In genomic region chr14:95520346-95520745, GRCh38 we compare ENCODE assay signal across 10 cellular contexts. TPM values are rescaled to one million over a fixed set of nuclear protein-coding genes. Genes with fewer than 3 reads are reported as not detected.
DNase-seq lines count a peak whose midpoint lies in the region; ATAC-seq and TF ChIP-seq lines count a peak whose summit lies in the region.
"Had no signal": no experiment of that assay in that cellular context is flagged by ENCODE, and none has a peak within 500 bp of the region (broad histone marks: within the 10 kb centered on the region; RNA-seq: fewer than 3 reads in every experiment).

No MANE protein-coding gene starts in this region.

- intact Hi-C loops in heart right ventricle (cut with DNase I) (loop anchor here in 1 of 10 donors (5.0 kb wide), 1 partner anchor 33 kb away; no protein-coding TSS in a partner anchor), Right ventricle myocardium superior (cut with DNase I) (no loop called here)

- no peaks in the 10 kb centered on the region for H3K9me3 ChIP-seq in heart right ventricle
- no peaks in the 10 kb centered on the region for H3K9me3 ChIP-seq in upper lobe of left lung

- no peaks in the 10 kb centered on the region for H3K36me3 ChIP-seq in heart right ventricle
- H3K36me3 ChIP-seq in upper lobe of left lung: no peaks in the 10 kb centered on the region

- TF ChIP-seq EP300 in upper lobe of left lung (IDR thresholded peaks at IDR 0.05): no peak

- peaks cover 31 to 90% (median 63%) of the 10 kb centered on the region in 9 donors for H3K4me1 ChIP-seq in heart right ventricle
- peaks cover 63 to 89% (median 79%) of the 10 kb centered on the region in 4 donors for H3K4me1 ChIP-seq in upper lobe of left lung

- H3K27ac ChIP-seq in heart right ventricle: peak overlapping the region in 7 of 10 donors; percentile 48 to 95 (median 93)
- H3K27ac ChIP-seq in upper lobe of left lung: peak overlapping the region; percentile 76 to 92 (median 86)

- H3K4me3 ChIP-seq in heart right ventricle (no peak overlapping the region), upper lobe of left lung (no peak overlapping the region)

- TF ChIP-seq CTCF in heart right ventricle (IDR thresholded peaks at IDR 0.05) (no peak), upper lobe of left lung (IDR thresholded peaks at IDR 0.05) (no peak)

- ATAC-seq in heart right ventricle (no peak), Right ventricle myocardium superior (ENCODE audit: poor library complexity) (no peak), upper lobe of left lung (ENCODE audit: low FRiP score in 2 of 2) (peak in 1 of 2 donors; percentile 37), GM19035 (IDR thresholded peaks at IDR 0.05; ENCODE audit: unreplicated experiment) (no peak)

- DNase-seq in heart right ventricle (no peak), Right ventricle myocardium superior (no peak), medulla oblongata (ENCODE audit: extremely low spot score) (peak; percentile 70), upper lobe of left lung (peak in 1 of 2 donors; percentile 80), AG08396 (ENCODE audit: low spot score) (no peak), putamen (ENCODE audit: low spot score) (no peak)
- peak; percentile 56 for DNase-seq in activated CD8-positive, alpha-beta memory T cell treated with anti-CD3 and anti-CD28 coated beads, Interleukin-2, amount 50 U/mL, for 48 hours
- DNase-seq: activated gamma-delta T cell, SHP77 had no signal

- H3K27me3 ChIP-seq in heart right ventricle: no peaks in the 10 kb centered on the region
- no peaks in the 10 kb centered on the region for H3K27me3 ChIP-seq in upper lobe of left lung

- WGBS in heart right ventricle, 2 donors: 77 to 82% methylated on average over 3 of the region's 3 CpGs
- 50 to 63% methylated on average over 3 of the region's 3 CpGs for WGBS in upper lobe of left lung, 2 donors

- TF ChIP-seq POLR2A in upper lobe of left lung (IDR thresholded peaks at IDR 0.05): no peak

RNA-seq across cellular contexts. Expression of gene SYNE3, which starts 3.9 kb away (rescaled TPM):
- total RNA-seq in heart right ventricle (10 to 100 TPM in 5 of 10 donors, 1 to 10 TPM in 5; 4.8 to 15.4 (median 10.4) TPM), Right ventricle myocardium superior (15.1 TPM), upper lobe of left lung (10 to 100 TPM; 15.6 to 38.8 (median 19.0) TPM)
- 1 to 10 TPM; 1.5 to 5.3 TPM for polyA plus RNA-seq in heart right ventricle

RNA-seq across cellular contexts. Expression of gene GLRX5, which starts 14.5 kb away (rescaled TPM):
- total RNA-seq in heart right ventricle: 100 to 1,000 TPM in 2 of 10 donors, 10 to 100 TPM in 8; 69.9 to 121 (median 91.8) TPM
- polyA plus RNA-seq in heart right ventricle: 10 to 100 TPM; 49.8 to 66.6 TPM
- 85.4 TPM for total RNA-seq in Right ventricle myocardium superior
- 10 to 100 TPM; 12.6 to 34.8 (median 25.0) TPM for total RNA-seq in upper lobe of left lung

Comparison
In these comparisons a context has a peak if more than half of its experiments do, and no peak if none do; other contexts are left out.
1. DNase-seq: peak in activated CD8-positive, alpha-beta memory T cell treated with anti-CD3 and anti-CD28 coated beads, Interleukin-2, amount 50 U/mL, for 48 hours (single experiment) and medulla oblongata (single experiment); none in heart right ventricle (0 of 2), Right ventricle myocardium superior (single experiment), AG08396 (single experiment) and putamen (single experiment).